2 cellular contexts compared by ENCODE assay signal in the genomic region with DNA sequence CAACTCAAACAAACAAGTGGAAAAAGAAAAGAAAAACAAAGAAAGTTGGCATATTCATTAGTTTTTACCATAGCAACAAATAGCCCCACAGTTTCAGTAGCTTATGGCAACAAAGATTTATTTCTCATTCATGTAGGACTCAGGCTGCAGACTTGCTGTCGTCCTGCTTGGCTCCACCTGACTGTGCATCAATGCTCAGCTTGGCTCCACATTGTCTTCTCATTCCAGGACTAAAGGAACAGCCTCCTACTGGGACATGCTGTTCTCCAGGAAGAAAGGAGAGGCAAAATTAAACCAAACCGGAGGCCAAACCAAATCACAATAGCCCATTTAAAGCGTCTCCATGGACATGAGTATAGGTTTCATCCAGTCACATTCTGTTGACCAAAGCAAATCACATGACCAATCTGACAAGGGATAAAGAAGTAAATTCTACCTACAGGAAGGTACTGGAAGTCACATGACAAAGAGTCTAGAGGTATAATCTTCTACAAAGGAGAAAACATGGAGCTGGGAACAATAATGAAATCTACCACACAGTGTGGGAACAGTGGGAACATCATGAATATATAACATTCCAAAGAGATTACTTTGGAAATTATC.
TF ChIP-seq lines count a peak whose summit lies in the region.

No MANE protein-coding gene starts in this region.

TF ChIP-seq in A549, 52 proteins besides CTCF, POLR2A, EP300 and RAD21:
- TF ChIP-seq CHD2 (IDR thresholded peaks at IDR 0.05; ENCODE audit: low read length, partially characterized antibody) = no peak
- no peak for TF ChIP-seq ZNF302 (CRISPR knock-in tag; IDR thresholded peaks at IDR 0.05)
- no peak for TF ChIP-seq SREBF2 (IDR thresholded peaks at IDR 0.05)
- no peak for TF ChIP-seq HOXB5 (CRISPR knock-in tag; IDR thresholded peaks at IDR 0.05)
- TF ChIP-seq, protein P1, sequence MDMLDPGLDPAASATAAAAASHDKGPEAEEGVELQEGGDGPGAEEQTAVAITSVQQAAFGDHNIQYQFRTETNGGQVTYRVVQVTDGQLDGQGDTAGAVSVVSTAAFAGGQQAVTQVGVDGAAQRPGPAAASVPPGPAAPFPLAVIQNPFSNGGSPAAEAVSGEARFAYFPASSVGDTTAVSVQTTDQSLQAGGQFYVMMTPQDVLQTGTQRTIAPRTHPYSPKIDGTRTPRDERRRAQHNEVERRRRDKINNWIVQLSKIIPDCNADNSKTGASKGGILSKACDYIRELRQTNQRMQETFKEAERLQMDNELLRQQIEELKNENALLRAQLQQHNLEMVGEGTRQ (IDR thresholded peaks at IDR 0.05) = 0 out of 2 replicates have a peak, but pooled peaks have one; percentile 8
- TF ChIP-seq BHLHE40 (IDR thresholded peaks at IDR 0.05; ENCODE audit: low read depth, low read length) = no peak
TF ChIP-seq in A549: peak in this region for 1.

TF ChIP-seq in HepG2, 621 proteins besides CTCF, POLR2A, EP300 and RAD21:
- TF ChIP-seq ZBTB42 (CRISPR knock-in tag; IDR thresholded peaks at IDR 0.05) (no peak), NFYB (CRISPR knock-in tag; IDR thresholded peaks at IDR 0.05) (no peak), JUN (CRISPR knock-in tag; IDR thresholded peaks at IDR 0.05) (no peak), RARG (CRISPR knock-in tag; IDR thresholded peaks at IDR 0.05; ENCODE audit: low read depth) (no peak), SMAD1 (CRISPR knock-in tag; IDR thresholded peaks at IDR 0.05; ENCODE audit: borderline replicate concordance, low read depth) (no peak), ZSCAN29 (CRISPR knock-in tag; conservative IDR thresholded peaks at IDR 0.05) (no peak), ZNF136 (CRISPR knock-in tag; IDR thresholded peaks at IDR 0.05; ENCODE audit: low read depth) (no peak), ZBTB7B (CRISPR knock-in tag; IDR thresholded peaks at IDR 0.05) (no peak), ZNF350 (CRISPR knock-in tag; IDR thresholded peaks at IDR 0.05; ENCODE audit: borderline replicate concordance, low read depth) (no peak), HHEX (CRISPR knock-in tag; IDR thresholded peaks at IDR 0.05) (no peak), ZNF652 (CRISPR knock-in tag; IDR thresholded peaks at IDR 0.05; ENCODE audit: borderline replicate concordance, low read depth) (no peak)
- TF ChIP-seq, protein P2, sequence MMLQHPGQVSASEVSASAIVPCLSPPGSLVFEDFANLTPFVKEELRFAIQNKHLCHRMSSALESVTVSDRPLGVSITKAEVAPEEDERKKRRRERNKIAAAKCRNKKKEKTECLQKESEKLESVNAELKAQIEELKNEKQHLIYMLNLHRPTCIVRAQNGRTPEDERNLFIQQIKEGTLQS (CRISPR knock-in tag; IDR thresholded peaks at IDR 0.05) = no peak
- TF ChIP-seq, protein P3, sequence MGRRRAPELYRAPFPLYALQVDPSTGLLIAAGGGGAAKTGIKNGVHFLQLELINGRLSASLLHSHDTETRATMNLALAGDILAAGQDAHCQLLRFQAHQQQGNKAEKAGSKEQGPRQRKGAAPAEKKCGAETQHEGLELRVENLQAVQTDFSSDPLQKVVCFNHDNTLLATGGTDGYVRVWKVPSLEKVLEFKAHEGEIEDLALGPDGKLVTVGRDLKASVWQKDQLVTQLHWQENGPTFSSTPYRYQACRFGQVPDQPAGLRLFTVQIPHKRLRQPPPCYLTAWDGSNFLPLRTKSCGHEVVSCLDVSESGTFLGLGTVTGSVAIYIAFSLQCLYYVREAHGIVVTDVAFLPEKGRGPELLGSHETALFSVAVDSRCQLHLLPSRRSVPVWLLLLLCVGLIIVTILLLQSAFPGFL (CRISPR knock-in tag; IDR thresholded peaks at IDR 0.05) = no peak
- TF ChIP-seq, protein P4, sequence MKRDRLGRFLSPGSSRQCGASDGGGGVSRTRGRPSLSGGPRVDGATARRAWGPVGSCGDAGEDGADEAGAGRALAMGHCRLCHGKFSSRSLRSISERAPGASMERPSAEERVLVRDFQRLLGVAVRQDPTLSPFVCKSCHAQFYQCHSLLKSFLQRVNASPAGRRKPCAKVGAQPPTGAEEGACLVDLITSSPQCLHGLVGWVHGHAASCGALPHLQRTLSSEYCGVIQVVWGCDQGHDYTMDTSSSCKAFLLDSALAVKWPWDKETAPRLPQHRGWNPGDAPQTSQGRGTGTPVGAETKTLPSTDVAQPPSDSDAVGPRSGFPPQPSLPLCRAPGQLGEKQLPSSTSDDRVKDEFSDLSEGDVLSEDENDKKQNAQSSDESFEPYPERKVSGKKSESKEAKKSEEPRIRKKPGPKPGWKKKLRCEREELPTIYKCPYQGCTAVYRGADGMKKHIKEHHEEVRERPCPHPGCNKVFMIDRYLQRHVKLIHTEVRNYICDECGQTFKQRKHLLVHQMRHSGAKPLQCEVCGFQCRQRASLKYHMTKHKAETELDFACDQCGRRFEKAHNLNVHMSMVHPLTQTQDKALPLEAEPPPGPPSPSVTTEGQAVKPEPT (CRISPR knock-in tag; IDR thresholded peaks at IDR 0.05; ENCODE audit: low read depth) = no peak
- TF ChIP-seq, protein P5, sequence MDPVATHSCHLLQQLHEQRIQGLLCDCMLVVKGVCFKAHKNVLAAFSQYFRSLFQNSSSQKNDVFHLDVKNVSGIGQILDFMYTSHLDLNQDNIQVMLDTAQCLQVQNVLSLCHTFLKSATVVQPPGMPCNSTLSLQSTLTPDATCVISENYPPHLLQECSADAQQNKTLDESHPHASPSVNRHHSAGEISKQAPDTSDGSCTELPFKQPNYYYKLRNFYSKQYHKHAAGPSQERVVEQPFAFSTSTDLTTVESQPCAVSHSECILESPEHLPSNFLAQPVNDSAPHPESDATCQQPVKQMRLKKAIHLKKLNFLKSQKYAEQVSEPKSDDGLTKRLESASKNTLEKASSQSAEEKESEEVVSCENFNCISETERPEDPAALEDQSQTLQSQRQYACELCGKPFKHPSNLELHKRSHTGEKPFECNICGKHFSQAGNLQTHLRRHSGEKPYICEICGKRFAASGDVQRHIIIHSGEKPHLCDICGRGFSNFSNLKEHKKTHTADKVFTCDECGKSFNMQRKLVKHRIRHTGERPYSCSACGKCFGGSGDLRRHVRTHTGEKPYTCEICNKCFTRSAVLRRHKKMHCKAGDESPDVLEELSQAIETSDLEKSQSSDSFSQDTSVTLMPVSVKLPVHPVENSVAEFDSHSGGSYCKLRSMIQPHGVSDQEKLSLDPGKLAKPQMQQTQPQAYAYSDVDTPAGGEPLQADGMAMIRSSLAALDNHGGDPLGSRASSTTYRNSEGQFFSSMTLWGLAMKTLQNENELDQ (CRISPR knock-in tag; IDR thresholded peaks at IDR 0.05; ENCODE audit: borderline replicate concordance) = no peak
- TF ChIP-seq, protein P6, sequence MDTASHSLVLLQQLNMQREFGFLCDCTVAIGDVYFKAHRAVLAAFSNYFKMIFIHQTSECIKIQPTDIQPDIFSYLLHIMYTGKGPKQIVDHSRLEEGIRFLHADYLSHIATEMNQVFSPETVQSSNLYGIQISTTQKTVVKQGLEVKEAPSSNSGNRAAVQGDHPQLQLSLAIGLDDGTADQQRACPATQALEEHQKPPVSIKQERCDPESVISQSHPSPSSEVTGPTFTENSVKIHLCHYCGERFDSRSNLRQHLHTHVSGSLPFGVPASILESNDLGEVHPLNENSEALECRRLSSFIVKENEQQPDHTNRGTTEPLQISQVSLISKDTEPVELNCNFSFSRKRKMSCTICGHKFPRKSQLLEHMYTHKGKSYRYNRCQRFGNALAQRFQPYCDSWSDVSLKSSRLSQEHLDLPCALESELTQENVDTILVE (CRISPR knock-in tag; IDR thresholded peaks at IDR 0.05) = no peak
- TF ChIP-seq, protein P7, sequence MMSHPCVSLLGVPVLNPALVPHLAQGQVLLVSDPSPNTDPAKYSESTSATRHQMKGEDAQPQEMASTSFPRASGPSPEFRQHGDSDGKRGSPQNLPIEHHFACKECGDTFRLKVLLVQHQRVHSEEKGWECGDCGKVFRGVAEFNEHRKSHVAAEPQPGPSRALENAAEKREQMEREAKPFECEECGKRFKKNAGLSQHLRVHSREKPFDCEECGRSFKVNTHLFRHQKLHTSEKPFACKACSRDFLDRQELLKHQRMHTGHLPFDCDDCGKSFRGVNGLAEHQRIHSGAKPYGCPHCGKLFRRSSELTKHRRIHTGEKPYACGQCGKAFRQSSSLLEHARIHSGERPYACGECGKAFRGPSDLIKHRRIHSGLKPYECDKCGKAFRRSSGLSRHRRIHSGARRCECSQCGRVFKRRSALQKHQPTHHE (CRISPR knock-in tag; IDR thresholded peaks at IDR 0.05; ENCODE audit: borderline replicate concordance) = no peak
TF ChIP-seq in HepG2: peak in this region for 0.
